ENCODE assay signal across 8 cellular contexts in genomic region chr22:41237707-41238569, GRCh38. TPM values are rescaled to one million over a fixed set of nuclear protein-coding genes. Genes with fewer than 3 reads are reported as not detected.
DNase-seq lines count a peak whose midpoint lies in the region; ATAC-seq, FAIRE-seq and TF ChIP-seq lines count a peak whose summit lies in the region.

No MANE protein-coding gene starts in this region.

- peak overlapping the region; percentile 87 for H2BK5ac ChIP-seq in neuronal stem cell (ENCODE audit: low read length)

- H3K9ac ChIP-seq in NT2/D1 (ENCODE audit: insufficient read length, low read depth) (peak overlapping the region; percentile 80), neuronal stem cell (ENCODE audit: low read depth, low read length, poor library complexity) (peak overlapping the region; percentile 84)

- H3K4me2 ChIP-seq in neuronal stem cell (ENCODE audit: insufficient read depth, low read length, poor library complexity, severe bottlenecking): peak overlapping the region; percentile 62

- H3K18ac ChIP-seq in neuronal stem cell (ENCODE audit: low read length): peak overlapping the region; percentile 96

- H3K27me3 ChIP-seq in NT2/D1 (ENCODE audit: insufficient read depth, insufficient read length): peaks cover 21% of the 10 kb centered on the region
- H3K27me3 ChIP-seq in foreskin keratinocyte: no peaks in the 10 kb centered on the region
- peaks cover 0 to 10% (median 0%) of the 10 kb centered on the region in 3 experiments for H3K27me3 ChIP-seq in neuronal stem cell (ENCODE audit: control insufficient read depth in 3 of 3, insufficient read depth in 3 of 3, low read depth in 1 of 3, low read length in 3 of 3)

- H3K36me3 ChIP-seq in NT2/D1 (ENCODE audit: insufficient read depth, insufficient read length, low read length) (no peaks in the 10 kb centered on the region), neuronal stem cell (replicated peaks in 1 of 2; ENCODE audit: control insufficient read depth in 2 of 2, insufficient read depth in 2 of 2, low read length in 2 of 2) (no peaks in the 10 kb centered on the region)

- peak overlapping the region; percentile 98 for H4K91ac ChIP-seq in neuronal stem cell (ENCODE audit: low read depth, low read length, poor library complexity)

- H2BK12ac ChIP-seq in neuronal stem cell (ENCODE audit: low read length): peak overlapping the region; percentile 100

- H3K27ac ChIP-seq in foreskin keratinocyte: no peak overlapping the region
- H3K27ac ChIP-seq in neuronal stem cell (replicated peaks; ENCODE audit: low read length): no peak overlapping the region
- peak overlapping the region; percentile 100 for H3K27ac ChIP-seq in substantia nigra (ENCODE audit: low read depth, low read length, poor library complexity, severe bottlenecking)

- peak overlapping the region; percentile 98 for H2BK15ac ChIP-seq in neuronal stem cell (ENCODE audit: low read length)

- TF ChIP-seq CTCF in foreskin keratinocyte (conservative IDR thresholded peaks at IDR 0.05): peak; percentile 78

- H2AK5ac ChIP-seq in neuronal stem cell (ENCODE audit: low read depth, low read length): peak overlapping the region; percentile 100

- H3K79me1 ChIP-seq in neuronal stem cell (ENCODE audit: low read depth, low read length): no peaks in the 10 kb centered on the region

- DNase-seq in GM12891 (ENCODE audit: insufficient read length, low spot score) (peak; percentile 97), NT2/D1 (ENCODE audit: low read depth, low spot score) (peak; percentile 40), foreskin keratinocyte (peak in 1 of 2 donors; percentile 65), neuronal stem cell (ENCODE audit: low spot score) (peak; percentile 47), substantia nigra (lab: John Stamatoyannopoulos, UW) (peak in 35 of 49 donors; percentile 23 to 68 (median 41)), occipital lobe (lab: John Stamatoyannopoulos, UW) (no peak)
- peak; percentile 67 to 73 for DNase-seq in activated T-helper 1 cell treated with anti-CD3 and anti-CD28 coated beads, Interleukin-2, amount 50 U/mL, for 16 hours (ENCODE audit: low read depth in 1 of 2, low spot score in 1 of 2)

- TF ChIP-seq POLR2A in GM12891 (IDR thresholded peaks at IDR 0.05; ENCODE audit: low read depth, low read length): no peak

- peak overlapping the region; percentile 97 for H3K14ac ChIP-seq in neuronal stem cell (ENCODE audit: low read length)

- peak overlapping the region; percentile 97 for H3K4ac ChIP-seq in neuronal stem cell (ENCODE audit: low read length)

- FAIRE-seq in GM12891 (lab: Jason Lieb, UNC): no peak

- WGBS in neuronal stem cell (ENCODE audit: extremely low coverage in 2 of 2, insufficient read length in 2 of 2, insufficient replicate concordance in 1 of 2), 2 donors: no CpG with 5 or more reads among the region's 97 CpGs

- H2BK120ac ChIP-seq in neuronal stem cell (ENCODE audit: low read depth, low read length): peak overlapping the region; percentile 87

- peak overlapping the region; percentile 100 for H3K23ac ChIP-seq in neuronal stem cell (ENCODE audit: low read depth, low read length, poor library complexity)

- ATAC-seq in HG02885 (IDR thresholded peaks at IDR 0.05; ENCODE audit: poor library complexity, unreplicated experiment) (peak; percentile 72), foreskin keratinocyte (peak; percentile 62)

- H3K9me3 ChIP-seq in NT2/D1 (ENCODE audit: insufficient read depth, low read length) (no peaks in the 10 kb centered on the region), neuronal stem cell (replicated peaks in 1 of 2; ENCODE audit: control insufficient read depth in 2 of 2, insufficient read depth in 1 of 2, low read depth in 1 of 2, low read length in 2 of 2) (no peaks in the 10 kb centered on the region)

- H2AFZ ChIP-seq in neuronal stem cell (ENCODE audit: low read length): peak overlapping the region; percentile 74

- peak overlapping the region; percentile 65 for H4K8ac ChIP-seq in neuronal stem cell (ENCODE audit: low read depth, low read length)

- peak overlapping the region; percentile 37 for H3K4me3 ChIP-seq in NT2/D1 (ENCODE audit: insufficient read length, low read depth)
- H3K4me3 ChIP-seq in neuronal stem cell (ENCODE audit: low read length in 2 of 2): peak overlapping the region in 1 of 2 donors; percentile 73

- H3K4me1 ChIP-seq in NT2/D1 (ENCODE audit: insufficient read depth, insufficient read length) (peaks cover 14% of the 10 kb centered on the region), foreskin keratinocyte (peaks cover 5% of the 10 kb centered on the region), neuronal stem cell (ENCODE audit: control insufficient read depth in 2 of 2, insufficient read depth in 1 of 2, low read depth in 1 of 2, low read length in 2 of 2) (peaks cover 4 to 13% of the 10 kb centered on the region in 2 donors)

TF ChIP-seq in GM12891, 5 proteins besides CTCF, POLR2A, EP300 and RAD21:
- TF ChIP-seq TAF1 (IDR thresholded peaks at IDR 0.05; ENCODE audit: low read depth, low read length) (no peak), SPI1 (IDR thresholded peaks at IDR 0.05; ENCODE audit: low read depth, low read length) (peak; percentile 79), POLR2AphosphoS5 (IDR thresholded peaks at IDR 0.05; ENCODE audit: low read depth, low read length) (no peak), PAX5 (IDR thresholded peaks at IDR 0.05; ENCODE audit: insufficient read depth, low read length, severe bottlenecking) (no peak), POU2F2 (IDR thresholded peaks at IDR 0.05; ENCODE audit: low read depth, low read length) (no peak)
TF ChIP-seq in GM12891: peak in this region for 1.

RNA-seq across cellular contexts. Expression of gene CHADL, which starts 2.8 kb away (rescaled TPM):
- not detected for polyA plus RNA-seq in GM12891 (2012; ENCODE audit: low read depth, missing spikeins)
- total RNA-seq in foreskin keratinocyte: 0.82 and 0.99 TPM in 2 replicates
- polyA plus RNA-seq in foreskin keratinocyte: 0.96 and 1.1 TPM in 2 replicates
- polyA plus RNA-seq in neuronal stem cell (2013, experiment 1 of 2): 0.13 TPM
- polyA plus RNA-seq in neuronal stem cell (2013, experiment 2 of 2): 0.18 TPM
- total RNA-seq in occipital lobe: 2.8 TPM

RNA-seq across cellular contexts. Expression of gene L3MBTL2, which starts 32.8 kb away (rescaled TPM):
- 17.4 TPM for polyA plus RNA-seq in GM12891 (2012; ENCODE audit: low read depth, missing spikeins)
- 20.6 and 21.2 TPM in 2 replicates for total RNA-seq in foreskin keratinocyte
- 14.1 and 15.1 TPM in 2 replicates for polyA plus RNA-seq in foreskin keratinocyte
- polyA plus RNA-seq in neuronal stem cell (2013, experiment 1 of 2): 11.1 TPM
- 11.4 TPM for polyA plus RNA-seq in neuronal stem cell (2013, experiment 2 of 2)
- 19.7 TPM for total RNA-seq in occipital lobe

RNA-seq across cellular contexts. Expression of gene RANGAP1, which starts 48.0 kb away (rescaled TPM):
- 48.9 TPM for polyA plus RNA-seq in GM12891 (2012; ENCODE audit: low read depth, missing spikeins)
- total RNA-seq in foreskin keratinocyte (195 and 210 TPM in 2 replicates), occipital lobe (28.7 TPM)
- polyA plus RNA-seq in foreskin keratinocyte: 180 and 182 TPM in 2 replicates
- polyA plus RNA-seq in neuronal stem cell (2013, experiment 1 of 2): 63.0 TPM
- polyA plus RNA-seq in neuronal stem cell (2013, experiment 2 of 2): 61.9 TPM
